Comparison of ENCODE assay signal across 26 cellular contexts in the genomic region with DNA sequence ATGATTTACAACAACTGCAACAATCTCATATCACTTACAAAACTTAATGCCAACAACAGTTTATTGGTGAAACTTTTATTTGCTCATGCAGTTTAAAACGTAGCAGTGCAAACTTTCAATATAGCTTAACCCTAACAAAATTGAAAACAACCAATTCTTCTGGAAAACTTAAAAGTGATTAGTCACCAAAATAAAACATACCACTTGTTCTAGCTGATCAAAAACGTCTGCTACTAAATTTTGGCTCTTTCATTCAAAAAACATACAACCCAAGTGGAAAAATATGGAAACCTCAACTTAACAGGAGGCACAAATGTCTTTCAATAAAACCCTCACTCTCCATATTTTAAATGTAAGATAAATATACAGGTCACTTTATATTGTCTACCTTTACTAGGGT. TPM values are rescaled to one million over a fixed set of nuclear protein-coding genes. Genes with fewer than 3 reads are reported as not detected.
"Had no signal": no experiment of that assay in that cellular context is flagged by ENCODE, and none has a peak within 500 bp of the region (broad histone marks: within the 10 kb centered on the region; RNA-seq: fewer than 3 reads in every experiment).

No MANE protein-coding gene starts in this region.

- FAIRE-seq: HepG2 had no signal

- H3K4me2 ChIP-seq: SK-N-SH had no signal

- H3K9me3 ChIP-seq: MG63, SK-N-SH had no signal

- H3K27ac ChIP-seq: RWPE1 had no signal

- DNase-seq: IMR-90, Karpas-422, KG1, MG63, NCI-H1092, NCI-H1105 treated with DMSO at 0.1 percent for 48 hours, NCI-H1417 treated with DMSO at 0.1 percent for 48 hours, NCI-H146, NCI-H1694 treated with DMSO at 0.1 percent for 48 hours, NCI-H1930, NCI-H2081, NCI-H2107, NCI-H2227 treated with DMSO at 0.1 percent for 48 hours, NCI-H446, NCI-H510A, NCI-H524 treated with DMSO at 0.1 percent for 48 hours, NCI-H69, NCI-H774, PC-3, SHP77, SK-N-SH, SW 1271 had no signal

- H3K4me3 ChIP-seq: MG63 had no signal

- H3K27me3 ChIP-seq: MG63 had no signal

- ATAC-seq: HepG2, Panc1, PC-3 had no signal

- H3K9ac ChIP-seq: SK-N-SH had no signal

RNA-seq across cellular contexts. Expression of gene COL12A1, which starts 39.6 kb away (rescaled TPM):
- total RNA-seq: OCI-LY7 had no signal
- polyA plus RNA-seq: HepG2 had no signal
